ENCODE assay signal across 17 cellular contexts in genomic region chr6:29501106-29501505, GRCh38. TPM values are rescaled to one million over a fixed set of nuclear protein-coding genes. Genes with fewer than 3 reads are reported as not detected.
DNase-seq lines count a peak whose midpoint lies in the region; TF ChIP-seq lines count a peak whose summit lies in the region.
"Had no signal": no experiment of that assay in that cellular context is flagged by ENCODE, and none has a peak within 500 bp of the region (broad histone marks: within the 10 kb centered on the region; RNA-seq: fewer than 3 reads in every experiment).

No MANE protein-coding gene starts in this region.

- CTCF ChIA-PET in MCF 10A (lab: Yijun Ruan, JAX), result no interaction called here

- POLR2A ChIA-PET in MCF 10A (lab: Yijun Ruan, JAX), result no interaction called here

- H3K36me3 Mint-ChIP-seq in chondrocyte (ENCODE audit: low read depth) (no peaks in the 10 kb centered on the region), MCF 10A (ENCODE audit: insufficient read depth, unreplicated experiment) (no peaks in the 10 kb centered on the region)
- H3K36me3 Mint-ChIP-seq: CD14-positive monocyte; CD4-positive, alpha-beta memory T cell had no signal

- H3K27me3 Mint-ChIP-seq in chondrocyte (ENCODE audit: low read depth), result peaks cover 8% of the 10 kb centered on the region
- H3K27me3 Mint-ChIP-seq in MCF 10A (ENCODE audit: insufficient read depth, unreplicated experiment), result peaks cover 37% of the 10 kb centered on the region

- intact Hi-C loops in left ventricle myocardium inferior (cut with micrococcal nuclease) (no loop called here), esophagus muscularis mucosa (cut with DNase I) (no loop called here), MCF 10A (cut with micrococcal nuclease) (no loop called here)

- WGBS in esophagus muscularis mucosa, result 89% methylated on average over 6 of the region's 6 CpGs

- no peak for TF ChIP-seq CTCF in right atrium auricular region (IDR thresholded peaks at IDR 0.05)
- TF ChIP-seq CTCF in left ventricle myocardium inferior (IDR thresholded peaks at IDR 0.05; ENCODE audit: borderline replicate concordance), result no peak
- TF ChIP-seq CTCF in chondrocyte (IDR thresholded peaks at IDR 0.05), result no peak
- no peak for TF ChIP-seq CTCF in esophagus muscularis mucosa (IDR thresholded peaks at IDR 0.05)
- TF ChIP-seq CTCF in MCF 10A (IDR thresholded peaks at IDR 0.05; ENCODE audit: unreplicated experiment), result no peak

- H3K27ac ChIP-seq in right atrium auricular region (no peak overlapping the region), left ventricle myocardium inferior (replicated peaks) (no peak overlapping the region), esophagus muscularis mucosa (replicated peaks in 1 of 4) (no peak overlapping the region)
- H3K27ac ChIP-seq: BLaER1 had no signal

- H3K9me3 ChIP-seq in right atrium auricular region (no peaks in the 10 kb centered on the region), left ventricle myocardium inferior (replicated peaks) (no peaks in the 10 kb centered on the region), esophagus muscularis mucosa (no peaks in the 10 kb centered on the region)
- H3K9me3 ChIP-seq: BLaER1 had no signal

- H3K4me1 Mint-ChIP-seq in chondrocyte (ENCODE audit: low read depth) (peaks cover 13% of the 10 kb centered on the region), MCF 10A (ENCODE audit: insufficient read depth, unreplicated experiment) (peaks cover 6% of the 10 kb centered on the region)
- H3K4me1 Mint-ChIP-seq: CD14-positive monocyte; CD4-positive, alpha-beta memory T cell; H9 had no signal

- H3K36me3 ChIP-seq in right atrium auricular region (no peaks in the 10 kb centered on the region), left ventricle myocardium inferior (no peaks in the 10 kb centered on the region), esophagus muscularis mucosa (no peaks in the 10 kb centered on the region)
- H3K36me3 ChIP-seq: BLaER1 had no signal

- BruUV-seq in MCF 10A (replicated peaks; lab: Mats Ljungman, UMichigan), result no TSS peak

- TF ChIP-seq POLR2A in esophagus muscularis mucosa (IDR thresholded peaks at IDR 0.05; ENCODE audit: low read depth), result no peak

- H3K27ac Mint-ChIP-seq in chondrocyte (ENCODE audit: unreplicated experiment), result no peak overlapping the region
- no peak overlapping the region for H3K27ac Mint-ChIP-seq in MCF 10A (ENCODE audit: low read depth, unreplicated experiment)
- H3K27ac Mint-ChIP-seq: CD14-positive monocyte; CD4-positive, alpha-beta memory T cell had no signal

- TF ChIP-seq EP300 in esophagus muscularis mucosa (IDR thresholded peaks at IDR 0.05), result no peak

- H3K4me1 ChIP-seq in right atrium auricular region (no peaks in the 10 kb centered on the region), left ventricle myocardium inferior (no peaks in the 10 kb centered on the region), esophagus muscularis mucosa (no peaks in the 10 kb centered on the region)
- H3K4me1 ChIP-seq: BLaER1 had no signal

- no peaks in the 10 kb centered on the region for H3K9me3 Mint-ChIP-seq in chondrocyte (ENCODE audit: low read depth)
- no peaks in the 10 kb centered on the region for H3K9me3 Mint-ChIP-seq in MCF 10A (ENCODE audit: unreplicated experiment)
- H3K9me3 Mint-ChIP-seq: CD4-positive, alpha-beta memory T cell; H9 had no signal

- no peak overlapping the region for H3K4me3 Mint-ChIP-seq in chondrocyte (ENCODE audit: unreplicated experiment)
- H3K4me3 Mint-ChIP-seq in MCF 10A (ENCODE audit: unreplicated experiment), result no peak overlapping the region
- H3K4me3 Mint-ChIP-seq: CD14-positive monocyte; CD4-positive, alpha-beta memory T cell; H9 had no signal

- H3K4me3 ChIP-seq in right atrium auricular region (no peak overlapping the region), left ventricle myocardium inferior (no peak overlapping the region), esophagus muscularis mucosa (no peak overlapping the region)
- H3K4me3 ChIP-seq: BLaER1, K562 had no signal

- H3K27me3 ChIP-seq in right atrium auricular region (no peaks in the 10 kb centered on the region), left ventricle myocardium inferior (ENCODE audit: low read depth) (peaks cover 74% of the 10 kb centered on the region), esophagus muscularis mucosa (peaks cover 0 to 29% (median 0%) of the 10 kb centered on the region in 4 donors)
- H3K27me3 ChIP-seq: BLaER1 had no signal

- DNase-seq in right atrium auricular region (ENCODE audit: low spot score) (peak; percentile 4), left ventricle myocardium inferior (no peak), chondrocyte (ENCODE audit: low spot score) (peak; percentile 44), esophagus muscularis mucosa (ENCODE audit: extremely low spot score) (peak; percentile 64), MCF 10A (ENCODE audit: unreplicated experiment) (no peak), DMS114 treated with DMSO at 0.1 percent for 48 hours (lab: John Stamatoyannopoulos, UW; ENCODE audit: unreplicated experiment) (no peak)
- DNase-seq: 8988T; CD4-positive, alpha-beta memory T cell; DMS79 treated with DMSO at 0.1 percent for 48 hours; GF-D8; GOT3; H9 had no signal

RNA-seq across cellular contexts. Expression of gene MAS1L, which starts 13.3 kb away (rescaled TPM):
- total RNA-seq in right atrium auricular region, result not detected
- total RNA-seq in left ventricle myocardium inferior, result not detected
- not detected in 3 replicates for total RNA-seq in chondrocyte
- under 1 TPM in 1 of 4 donors, not detected in 3; 0.33 TPM for total RNA-seq in esophagus muscularis mucosa
- not detected in 2 replicates for total RNA-seq in MCF 10A (2022)
- total RNA-seq: A673; CD4-positive, alpha-beta memory T cell; H9; HT-29; K562 had no signal

RNA-seq across cellular contexts. Expression of gene OR2H1, which starts 44.2 kb away (rescaled TPM):
- total RNA-seq in right atrium auricular region (not detected), left ventricle myocardium inferior (not detected), chondrocyte (not detected in 3 replicates), esophagus muscularis mucosa (not detected), MCF 10A (2022) (not detected in 2 replicates)
- total RNA-seq: A673; CD4-positive, alpha-beta memory T cell; H9; HT-29; K562 had no signal

RNA-seq across cellular contexts. Expression of gene OR11A1, which starts 44.2 kb away (rescaled TPM):
- total RNA-seq in right atrium auricular region, result not detected
- not detected for total RNA-seq in left ventricle myocardium inferior
- total RNA-seq in chondrocyte, result not detected in 3 replicates
- total RNA-seq in esophagus muscularis mucosa, result not detected
- not detected in 2 replicates for total RNA-seq in MCF 10A (2022)
- total RNA-seq: A673; CD4-positive, alpha-beta memory T cell; H9; HT-29; K562 had no signal

RNA-seq across cellular contexts. Expression of gene UBD, which starts 58.4 kb away (rescaled TPM):
- total RNA-seq in right atrium auricular region, result not detected
- total RNA-seq in left ventricle myocardium inferior, result not detected
- total RNA-seq in chondrocyte, result not detected in 3 replicates
- under 1 TPM in 1 of 4 donors, not detected in 3; 0.50 TPM for total RNA-seq in esophagus muscularis mucosa
- total RNA-seq in MCF 10A (2022), result not detected in 2 replicates
- total RNA-seq: A673; CD4-positive, alpha-beta memory T cell; H9; HT-29; K562 had no signal

Comparison
In these comparisons a context has a peak if more than half of its experiments do, and no peak if none do; other contexts are left out.
1. DNase-seq: peak in right atrium auricular region (single experiment), chondrocyte (single experiment) and esophagus muscularis mucosa (single experiment); none in left ventricle myocardium inferior (single experiment), MCF 10A (single experiment) and DMS114 treated with DMSO at 0.1 percent for 48 hours (single experiment).